ENCODE assay signal across 28 cellular contexts in genomic region chr9:124908098-124908497, GRCh38. TPM values are rescaled to one million over a fixed set of nuclear protein-coding genes. Genes with fewer than 3 reads are reported as not detected.
"Had no signal": no experiment of that assay in that cellular context is flagged by ENCODE, and none has a peak within 500 bp of the region (broad histone marks: within the 10 kb centered on the region; RNA-seq: fewer than 3 reads in every experiment).

No MANE protein-coding gene starts in this region.

- H3K27me3 Mint-ChIP-seq: activated CD4-positive, alpha-beta memory T cell treated with anti-CD3 and anti-CD28 coated beads, Interleukin-2, amount 10 ng/mL, durations not matched to agents 7 days and 5 days; activated CD4-positive, alpha-beta T cell treated with anti-CD3 and anti-CD28 coated beads for 36 hours had no signal

- H3K9me3 ChIP-seq: breast epithelium, MG63 had no signal

- H3K9me3 Mint-ChIP-seq: activated CD4-positive, alpha-beta memory T cell treated with anti-CD3 and anti-CD28 coated beads, Interleukin-2, amount 10 ng/mL, durations not matched to agents 7 days and 5 days; activated naive CD4-positive, alpha-beta T cell treated with anti-CD3 and anti-CD28 coated beads, Interleukin-2, amount 50 U/mL, for 24 hours had no signal

- H3K4me1 ChIP-seq: breast epithelium had no signal

- H3K27ac Mint-ChIP-seq: activated CD4-positive, alpha-beta memory T cell treated with anti-CD3 and anti-CD28 coated beads, Interleukin-2, amount 10 ng/mL, durations not matched to agents 7 days and 5 days; activated CD4-positive, alpha-beta T cell treated with anti-CD3 and anti-CD28 coated beads for 36 hours; activated naive CD4-positive, alpha-beta T cell treated with anti-CD3 and anti-CD28 coated beads, Interleukin-2, amount 50 U/mL, for 24 hours had no signal

- DNase-seq: activated CD4-positive, alpha-beta memory T cell treated with anti-CD3 and anti-CD28 coated beads, Interleukin-2, amount 10 ng/mL, durations not matched to agents 7 days and 5 days; activated CD4-positive, alpha-beta T cell treated with anti-CD3 and anti-CD28 coated beads for 36 hours; activated CD4-positive, alpha-beta T cell treated with anti-CD3 and anti-CD28 coated beads, Interleukin-2, amount 50 U/mL, for 1 hour; activated CD8-positive, alpha-beta memory T cell treated with anti-CD3 and anti-CD28 coated beads, Interleukin-2, amount 50 U/mL, for 4 hours; activated effector memory CD4-positive, alpha-beta T cell treated with Interleukin-2 at 50 U/mL for 16 hours; activated naive CD4-positive, alpha-beta T cell; activated T-cell treated with anti-CD3 and anti-CD28 coated beads, Interleukin-2, amount 50 U/mL, for 1 hour; aorta; caudate nucleus; MG63; MV-4-11; NCI-H1105; NCI-H1436 treated with DMSO at 0.1 percent for 48 hours; NCI-H187 treated with DMSO at 0.1 percent for 48 hours; NCI-H2171; NCI-H2227 treated with DMSO at 0.1 percent for 48 hours; NCI-H526; NCI-H82; SIG-M5; T-helper 2 cell; T1000; WERI-Rb-1 had no signal

- H3K4me1 Mint-ChIP-seq: activated CD4-positive, alpha-beta memory T cell treated with anti-CD3 and anti-CD28 coated beads, Interleukin-2, amount 10 ng/mL, durations not matched to agents 7 days and 5 days; activated CD4-positive, alpha-beta T cell treated with anti-CD3 and anti-CD28 coated beads for 36 hours; activated naive CD4-positive, alpha-beta T cell treated with anti-CD3 and anti-CD28 coated beads, Interleukin-2, amount 50 U/mL, for 24 hours had no signal

- H3K27ac ChIP-seq: breast epithelium, WERI-Rb-1 had no signal

- H3K4me3 ChIP-seq: breast epithelium, MG63 had no signal

- ATAC-seq: activated CD4-positive, alpha-beta T cell treated with anti-CD3 and anti-CD28 coated beads for 36 hours had no signal

- H3K27me3 ChIP-seq: breast epithelium, MG63 had no signal

- H3K4me3 Mint-ChIP-seq: activated CD4-positive, alpha-beta memory T cell treated with anti-CD3 and anti-CD28 coated beads, Interleukin-2, amount 10 ng/mL, durations not matched to agents 7 days and 5 days; activated CD4-positive, alpha-beta T cell treated with anti-CD3 and anti-CD28 coated beads for 36 hours; activated naive CD4-positive, alpha-beta T cell treated with anti-CD3 and anti-CD28 coated beads, Interleukin-2, amount 50 U/mL, for 24 hours had no signal

RNA-seq across cellular contexts. Expression of gene WDR38, which starts 54.8 kb away (rescaled TPM):
- total RNA-seq: activated CD4-positive, alpha-beta memory T cell treated with anti-CD3 and anti-CD28 coated beads, Interleukin-2, amount 10 ng/mL, durations not matched to agents 7 days and 5 days; activated CD4-positive, alpha-beta T cell treated with anti-CD3 and anti-CD28 coated beads for 36 hours; activated CD8-positive, alpha-beta memory T cell treated with anti-CD3 and anti-CD28 coated beads for 36 hours; aorta; chondrocyte; NCI-H460; OCI-LY7 had no signal
